In genomic region chr17:62720126-62720850, GRCh38 we compare ENCODE assay signal across 9 cellular contexts.
A peak's percentile ranks its signal among the peaks of the same experiment; 100 is the strongest.
DNase-seq lines count a peak whose midpoint lies in the region; ATAC-seq and TF ChIP-seq lines count a peak whose summit lies in the region.
"Had no signal": no experiment of that assay in that cellular context is flagged by ENCODE, and none has a peak within 500 bp of the region (broad histone marks: within the 10 kb centered on the region; RNA-seq: fewer than 3 reads in every experiment).

No MANE protein-coding gene starts in this region.

- peaks cover 3% of the 10 kb centered on the region for H3K9me3 Mint-ChIP-seq in glutamatergic neuron (ENCODE audit: unreplicated experiment)

- no peak overlapping the region for H3K4me3 Mint-ChIP-seq in glutamatergic neuron (ENCODE audit: unreplicated experiment)

- ATAC-seq in GM21723 (IDR thresholded peaks at IDR 0.05; ENCODE audit: unreplicated experiment) (no peak), HG02588 (IDR thresholded peaks at IDR 0.05; ENCODE audit: unreplicated experiment) (no peak)

- BruUV-seq in A673 (replicated peaks; lab: Mats Ljungman, UMichigan), result no TSS peak

- intact Hi-C loops in A673 (cut with micrococcal nuclease; ENCODE audit: unreplicated experiment), result no loop called here

- peaks cover 22% of the 10 kb centered on the region for H3K4me1 Mint-ChIP-seq in glutamatergic neuron (ENCODE audit: low read depth, unreplicated experiment)

- DNase-seq in A673 (ENCODE audit: low spot score) (peak; percentile 30), GM12865 (ENCODE audit: low read depth) (peak; percentile 67), OCI-M1 (lab: John Stamatoyannopoulos, UW) (peak; percentile 61), glutamatergic neuron (no peak), nucleus accumbens (lab: John Stamatoyannopoulos, UW) (no peak)
- no peak for DNase-seq in stimulated activated CD4-positive, alpha-beta T cell treated with anti-CD3 and anti-CD28 coated beads, Interleukin-2, amount 100 ng/mL, for 48 hours
- DNase-seq: NCI-H1048 had no signal

- no peaks in the 10 kb centered on the region for H3K9me3 ChIP-seq in A673 (ENCODE audit: low read depth, low read length, poor library complexity, severe bottlenecking)

- peaks cover 5% of the 10 kb centered on the region for H3K27me3 ChIP-seq in A673 (replicated peaks; ENCODE audit: insufficient read depth, low read depth, low read length, poor library complexity)

- H3K27ac Mint-ChIP-seq in glutamatergic neuron (ENCODE audit: unreplicated experiment), result no peak overlapping the region

- H3K4me1 ChIP-seq in A673 (ENCODE audit: insufficient read depth, low read length, poor library complexity, severe bottlenecking), result no peaks in the 10 kb centered on the region

- H3K27me3 Mint-ChIP-seq in glutamatergic neuron (ENCODE audit: unreplicated experiment), result no peaks in the 10 kb centered on the region

- H3K36me3 Mint-ChIP-seq in glutamatergic neuron (ENCODE audit: unreplicated experiment), result peaks cover 6% of the 10 kb centered on the region

- CTCF ChIA-PET in A673 (lab: Charles Lee), result interaction anchor here (0.5 to 0.6 kb wide), 2 partner anchors 158 to 1448 kb away, joined by 3 read pairs; no protein-coding TSS in a partner anchor

- POLR2A ChIA-PET in A673 (lab: Charles Lee; ENCODE audit: low non-redundant PET), result no interaction called here

- H3K4me3 ChIP-seq in A673 (ENCODE audit: low read depth, low read length, poor library complexity, severe bottlenecking), result no peak overlapping the region
- H3K4me3 ChIP-seq in GM12865 (ENCODE audit: low read depth, low read length), result no peak overlapping the region

- H3K27ac ChIP-seq in A673 (ENCODE audit: low read depth, low read length, poor library complexity, severe bottlenecking), result no peak overlapping the region

- TF ChIP-seq CTCF in A673 (conservative IDR thresholded peaks at IDR 0.05; ENCODE audit: low read depth, low read length), result peak; percentile 37; the same call in 1 of the 2 replicates
- TF ChIP-seq CTCF in GM12865 (IDR thresholded peaks at IDR 0.05; ENCODE audit: insufficient read depth, low read depth, low read length, missing control alignments), result peak; percentile 11
- TF ChIP-seq CTCF in glutamatergic neuron (IDR thresholded peaks at IDR 0.05; ENCODE audit: partially characterized antibody, unreplicated experiment), result peak; percentile 36

- no peaks in the 10 kb centered on the region for H3K36me3 ChIP-seq in A673 (ENCODE audit: insufficient read depth, low read length, poor library complexity, severe bottlenecking)

Comparison
In these comparisons a context has a peak if more than half of its experiments do, and no peak if none do; other contexts are left out.
1. DNase-seq: peak in A673 (single experiment), GM12865 (single experiment) and OCI-M1 (single experiment); none in glutamatergic neuron (single experiment), stimulated activated CD4-positive, alpha-beta T cell treated with anti-CD3 and anti-CD28 coated beads, Interleukin-2, amount 100 ng/mL, for 48 hours (0 of 2) and nucleus accumbens (0 of 56).
2. Peak in every context shown above with its lines, with median percentiles within 50 percentile points of each other: CTCF ChIP-seq.